ENCODE assay signal across 21 cellular contexts in genomic region chr7:144791488-144791887, GRCh38. TPM values are rescaled to one million over a fixed set of nuclear protein-coding genes. Genes with fewer than 3 reads are reported as not detected.
DNase-seq lines count a peak whose midpoint lies in the region; ATAC-seq and TF ChIP-seq lines count a peak whose summit lies in the region.
"Had no signal": no experiment of that assay in that cellular context is flagged by ENCODE, and none has a peak within 500 bp of the region (broad histone marks: within the 10 kb centered on the region; RNA-seq: fewer than 3 reads in every experiment).

No MANE protein-coding gene starts in this region.

- H3K27ac ChIP-seq in PC-9 = no peak overlapping the region
- H3K27ac ChIP-seq: A549; BLaER1 treated with 17β-estradiol and CSF1 and Interleukin-3, amounts not matched to agents 10 nM and 100 nM had no signal

- BruUV-seq in PC-9 (replicated peaks; lab: Mats Ljungman, UMichigan) = no TSS peak

- H3K9me3 ChIP-seq in PC-9 (ENCODE audit: insufficient read depth, low read depth) = no peaks in the 10 kb centered on the region
- H3K9me3 ChIP-seq: A549 had no signal

- H3K27me3 ChIP-seq in PC-9 (ENCODE audit: insufficient read depth, low read depth) = no peaks in the 10 kb centered on the region
- H3K27me3 ChIP-seq: BE2C; BLaER1 treated with 17β-estradiol and CSF1 and Interleukin-3, amounts not matched to agents 10 nM and 100 nM had no signal

- no peaks in the 10 kb centered on the region for H4K20me1 ChIP-seq in PC-9 (ENCODE audit: insufficient read depth)
- H4K20me1 ChIP-seq: BLaER1 treated with 17β-estradiol and CSF1 and Interleukin-3, amounts not matched to agents 10 nM and 100 nM had no signal

- no peak overlapping the region for H3K4me2 ChIP-seq in PC-9
- H3K4me2 ChIP-seq: A549; BLaER1 treated with 17β-estradiol and CSF1 and Interleukin-3, amounts not matched to agents 10 nM and 100 nM; GM23338 had no signal

- CTCF ChIA-PET in PC-9 (lab: Charles Lee) = no interaction called here

- H3K4me3 ChIP-seq in PC-9 = no peak overlapping the region
- H3K4me3 ChIP-seq: A549; BLaER1 treated with 17β-estradiol and CSF1 and Interleukin-3, amounts not matched to agents 10 nM and 100 nM; GM23338 had no signal

- no peak for DNase-seq in PC-9
- DNase-seq in T-helper 9 cell = no peak
- DNase-seq in RPMI8226 = no peak
- DNase-seq: 8988T; ACHN; AML-193; BE2C; CD4-positive, alpha-beta T cell; CD8-positive, alpha-beta memory T cell; DMS 273 treated with DMSO at 0.1 percent for 48 hours; DMS79; EL; GF-D8; H9 had no signal

- no peaks in the 10 kb centered on the region for H3K36me3 ChIP-seq in PC-9 (ENCODE audit: low read depth)
- H3K36me3 ChIP-seq: BE2C had no signal

- intact Hi-C loops in PC-9 (cut with micrococcal nuclease; ENCODE audit: unreplicated experiment) = no loop called here

- no peaks in the 10 kb centered on the region for H3F3A ChIP-seq in PC-9 (ENCODE audit: insufficient read depth, low read depth)

- no peaks in the 10 kb centered on the region for H3K9me2 ChIP-seq in PC-9 (ENCODE audit: insufficient read depth)

- no peaks in the 10 kb centered on the region for H3K4me1 ChIP-seq in PC-9 (replicated peaks; ENCODE audit: insufficient read depth)
- H3K4me1 ChIP-seq: A549; BE2C; BLaER1 treated with 17β-estradiol and CSF1 and Interleukin-3, amounts not matched to agents 10 nM and 100 nM had no signal

- ATAC-seq in GM18511 (IDR thresholded peaks at IDR 0.05; ENCODE audit: unreplicated experiment) (peak; percentile 50), HG02870 (IDR thresholded peaks at IDR 0.05; ENCODE audit: unreplicated experiment) (peak; percentile 26), GM19463 (IDR thresholded peaks at IDR 0.05; ENCODE audit: unreplicated experiment) (no peak)
- ATAC-seq: A549, GM23338, HCT116 had no signal

- no peaks in the 10 kb centered on the region for H3K79me2 ChIP-seq in PC-9 (ENCODE audit: low read depth)

- POLR2A ChIA-PET in PC-9 (lab: Charles Lee; ENCODE audit: unreplicated experiment) = no interaction called here

- no peak for TF ChIP-seq CTCF in PC-9 (conservative IDR thresholded peaks at IDR 0.05)

- 0 out of 2 replicates have a peak overlapping the region, but pooled peaks have one; percentile 21 for H2AFZ ChIP-seq in PC-9
- H2AFZ ChIP-seq: GM23338 had no signal

RNA-seq across cellular contexts. Expression of gene TPK1, which starts 44.4 kb away (rescaled TPM):
- 0.65 and 0.90 TPM in 2 replicates for total RNA-seq in PC-9 (2021)
